In the genomic region with DNA sequence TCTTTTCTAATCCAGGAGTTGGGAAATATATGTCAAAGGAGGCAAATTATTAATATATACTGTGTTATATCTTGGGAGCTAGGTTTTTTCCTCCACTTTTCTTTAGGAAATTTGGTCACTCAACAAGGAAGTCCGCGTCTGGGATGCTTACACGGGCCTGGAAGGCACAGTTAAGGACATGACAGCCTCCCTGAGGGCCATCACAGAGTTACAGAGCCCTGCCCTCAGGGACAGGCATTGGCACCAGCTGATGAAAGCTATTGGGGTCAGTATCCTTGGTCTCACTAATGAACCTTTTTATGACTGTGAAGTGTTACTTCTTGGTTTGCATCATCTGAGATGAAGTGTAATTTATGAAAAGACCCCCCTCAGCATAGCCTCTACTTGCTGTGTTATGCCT, we compare ENCODE assay signal across 22 cellular contexts.
DNase-seq lines count a peak whose midpoint lies in the region; ATAC-seq and TF ChIP-seq lines count a peak whose summit lies in the region.
"Had no signal": no experiment of that assay in that cellular context is flagged by ENCODE, and none has a peak within 500 bp of the region (broad histone marks: within the 10 kb centered on the region; RNA-seq: fewer than 3 reads in every experiment).

No MANE protein-coding gene starts in this region.

- ATAC-seq in PC-3 (peak; percentile 15), omental fat pad (ENCODE audit: low FRiP score) (peak; percentile 37), HG02840 (IDR thresholded peaks at IDR 0.05; ENCODE audit: low FRiP score, unreplicated experiment) (no peak)
- ATAC-seq: CD8-positive, alpha-beta T cell had no signal

- CTCF ChIA-PET in Caco-2 (lab: Charles Lee) (interaction anchor here (1.0 kb wide), 1 partner anchor 150 kb away, joined by 3 read pairs; no protein-coding TSS in a partner anchor), PC-3 (lab: Charles Lee) (no interaction called here)
- CTCF ChIA-PET in CD4-positive, alpha-beta memory T cell (lab: Charles Lee; ENCODE audit: partially characterized antibody): no interaction called here

- no peaks in the 10 kb centered on the region for H3K36me3 ChIP-seq in Caco-2 (ENCODE audit: control insufficient read depth, insufficient read depth, low read length)
- H3K36me3 ChIP-seq in PC-3 (ENCODE audit: low read depth, low read length): no peaks in the 10 kb centered on the region
- no peaks in the 10 kb centered on the region for H3K36me3 ChIP-seq in CD4-positive, alpha-beta memory T cell (ENCODE audit: insufficient read depth, low read length)
- H3K36me3 ChIP-seq: vagina had no signal

- DNase-seq in Caco-2: peak in 1 of 2 experiments; percentile 19
- DNase-seq in PC-3: no peak
- DNase-seq in fibroblast of pulmonary artery (ENCODE audit: low read depth): no peak
- no peak for DNase-seq in omental fat pad (ENCODE audit: low spot score)
- DNase-seq in globus pallidus (ENCODE audit: low spot score): no peak
- DNase-seq in NCI-H510A treated with DMSO at 0.1 percent for 48 hours (lab: John Stamatoyannopoulos, UW): no peak
- DNase-seq in CD4-positive, alpha-beta memory T cell: no peak
- DNase-seq: activated CD4-positive, alpha-beta T cell treated with anti-CD3 and anti-CD28 coated beads, Interleukin-2, amount 50 U/mL, for 48 hours; activated naive CD4-positive, alpha-beta T cell; CD8-positive, alpha-beta T cell; DND-41; hippocampal formation; KG1; midbrain; NCI-H187; NCI-H446 treated with DMSO at 0.1 percent for 48 hours; stimulated activated CD4-positive, alpha-beta T cell treated with anti-CD3 and anti-CD28 coated beads, Interleukin-4, amount 100 ng/mL, for 24 hours; T-helper 1 cell had no signal

- no peak overlapping the region for H3K4me3 ChIP-seq in Caco-2 (ENCODE audit: low read depth, low read length)
- H3K4me3 ChIP-seq in PC-3 (ENCODE audit: low read length): 0 out of 2 replicates have a peak overlapping the region, but pooled peaks have one; percentile 9
- peak overlapping the region; percentile 13 for H3K4me3 ChIP-seq in fibroblast of pulmonary artery (replicated peaks; ENCODE audit: low read depth, low read length)
- H3K4me3 ChIP-seq in CD4-positive, alpha-beta memory T cell (ENCODE audit: low read length in 2 of 2): no peak overlapping the region
- H3K4me3 ChIP-seq: psoas muscle, vagina had no signal

- no peaks in the 10 kb centered on the region for H3F3A ChIP-seq in PC-3 (ENCODE audit: low read length, unreplicated experiment)

- no peak for TF ChIP-seq CTCF in Caco-2 (IDR thresholded peaks at IDR 0.05; ENCODE audit: insufficient read depth in 1 of 2, low read depth in 1 of 2, low read length in 1 of 2, severe bottlenecking in 1 of 2, unreplicated experiment in 1 of 2)
- no peak for TF ChIP-seq CTCF in PC-3 (conservative IDR thresholded peaks at IDR 0.05; ENCODE audit: low read depth, low read length)
- TF ChIP-seq CTCF in fibroblast of pulmonary artery (IDR thresholded peaks at IDR 0.05; ENCODE audit: low read length, missing control alignments): no peak
- no peak for TF ChIP-seq CTCF in omental fat pad (IDR thresholded peaks at IDR 0.05)

- H3K27ac Mint-ChIP-seq in Caco-2 (ENCODE audit: unreplicated experiment): peak overlapping the region; percentile 94
- no peak overlapping the region for H3K27ac Mint-ChIP-seq in CD4-positive, alpha-beta memory T cell
- H3K27ac Mint-ChIP-seq: CD8-positive, alpha-beta T cell had no signal

- H3K9me2 ChIP-seq in PC-3 (replicated peaks; ENCODE audit: low read length): no peaks in the 10 kb centered on the region

- H3K4me1 ChIP-seq in Caco-2: peaks cover 40% of the 10 kb centered on the region
- peaks cover 22% of the 10 kb centered on the region for H3K4me1 ChIP-seq in PC-3 (ENCODE audit: insufficient read depth, low read length)
- H3K4me1 ChIP-seq in CD4-positive, alpha-beta memory T cell (ENCODE audit: insufficient read depth, low read length): no peaks in the 10 kb centered on the region
- H3K4me1 ChIP-seq: psoas muscle, vagina had no signal

- H3K4me3 Mint-ChIP-seq in Caco-2 (ENCODE audit: unreplicated experiment): peak overlapping the region; percentile 59
- H3K4me3 Mint-ChIP-seq in CD4-positive, alpha-beta memory T cell: no peak overlapping the region
- H3K4me3 Mint-ChIP-seq: CD8-positive, alpha-beta T cell had no signal

- H3K9ac ChIP-seq in PC-3 (ENCODE audit: low read length): no peak overlapping the region

- BruUV-seq in Caco-2 (replicated peaks; lab: Mats Ljungman, UMichigan) (TSS peak; percentile 89), PC-3 (replicated peaks; lab: Mats Ljungman, UMichigan) (TSS peak; percentile 89)

- H3K27me3 Mint-ChIP-seq in Caco-2 (ENCODE audit: insufficient read depth, unreplicated experiment): no peaks in the 10 kb centered on the region
- peaks cover 0 to 4% of the 10 kb centered on the region in 2 donors for H3K27me3 Mint-ChIP-seq in CD4-positive, alpha-beta memory T cell

- peaks cover 29% of the 10 kb centered on the region for H3K4me1 Mint-ChIP-seq in Caco-2 (ENCODE audit: low read depth, unreplicated experiment)
- no peaks in the 10 kb centered on the region for H3K4me1 Mint-ChIP-seq in CD4-positive, alpha-beta memory T cell

- intact Hi-C loops in Caco-2 (cut with micrococcal nuclease; ENCODE audit: unreplicated experiment) (loop anchor here (1.0 to 2.0 kb wide), 3 partner anchors 67 to 191 kb away; no protein-coding TSS in a partner anchor), PC-3 (cut with micrococcal nuclease) (no loop called here)
- intact Hi-C loops in CD4-positive, alpha-beta memory T cell (cut with micrococcal nuclease): no loop called here

- POLR2A ChIA-PET in Caco-2 (lab: Charles Lee) (no interaction called here), PC-3 (lab: Charles Lee; ENCODE audit: unreplicated experiment) (no interaction called here)
- POLR2A ChIA-PET in CD4-positive, alpha-beta memory T cell (lab: Charles Lee; ENCODE audit: partially characterized antibody): no interaction called here

- no peaks in the 10 kb centered on the region for H4K20me1 ChIP-seq in PC-3 (ENCODE audit: low read length)

- peak overlapping the region; percentile 51 for H3K27ac ChIP-seq in PC-3 (ENCODE audit: low read length)
- H3K27ac ChIP-seq in CD4-positive, alpha-beta memory T cell (ENCODE audit: low read depth, low read length): no peak overlapping the region
- H3K27ac ChIP-seq: psoas muscle, vagina, VCaP had no signal

- H3K79me2 ChIP-seq in PC-3 (ENCODE audit: low read length): no peaks in the 10 kb centered on the region

- H3K4me2 ChIP-seq in PC-3 (ENCODE audit: low read length): peak overlapping the region; percentile 65

- H3K36me3 Mint-ChIP-seq in Caco-2 (ENCODE audit: insufficient read depth, unreplicated experiment): peaks cover 7% of the 10 kb centered on the region
- H3K36me3 Mint-ChIP-seq in CD4-positive, alpha-beta memory T cell: no peaks in the 10 kb centered on the region
- H3K36me3 Mint-ChIP-seq: CD8-positive, alpha-beta T cell had no signal

- H3K9me3 Mint-ChIP-seq in Caco-2 (ENCODE audit: unreplicated experiment): no peaks in the 10 kb centered on the region
- H3K9me3 Mint-ChIP-seq in CD4-positive, alpha-beta memory T cell: peaks cover 0 to 7% (median 3%) of the 10 kb centered on the region in 8 donors
- H3K9me3 Mint-ChIP-seq: CD8-positive, alpha-beta T cell had no signal

- no peak overlapping the region for H2AFZ ChIP-seq in PC-3 (ENCODE audit: low read length)

- H3K9me3 ChIP-seq in Caco-2 (no peaks in the 10 kb centered on the region; the same call in 1 of the 2 replicates), PC-3 (ENCODE audit: low read length) (no peaks in the 10 kb centered on the region)
- no peaks in the 10 kb centered on the region for H3K9me3 ChIP-seq in CD4-positive, alpha-beta memory T cell (ENCODE audit: control insufficient read depth in 1 of 2, low read length in 2 of 2)
- H3K9me3 ChIP-seq: psoas muscle, vagina had no signal

- H3K27me3 ChIP-seq in Caco-2 (replicated peaks; ENCODE audit: control insufficient read depth, insufficient read depth, low read length) (no peaks in the 10 kb centered on the region), PC-3 (ENCODE audit: low read length) (no peaks in the 10 kb centered on the region)
- no peaks in the 10 kb centered on the region for H3K27me3 ChIP-seq in CD4-positive, alpha-beta memory T cell (ENCODE audit: insufficient read depth, low read length)
- H3K27me3 ChIP-seq: vagina had no signal

Comparison
In these comparisons a context has a peak if more than half of its experiments do, and no peak if none do; other contexts are left out.
1. H3K4me3 ChIP-seq: peak in PC-3 (single experiment) and fibroblast of pulmonary artery (single experiment); none in Caco-2 (single experiment) and CD4-positive, alpha-beta memory T cell (0 of 2).